In the genomic region with DNA sequence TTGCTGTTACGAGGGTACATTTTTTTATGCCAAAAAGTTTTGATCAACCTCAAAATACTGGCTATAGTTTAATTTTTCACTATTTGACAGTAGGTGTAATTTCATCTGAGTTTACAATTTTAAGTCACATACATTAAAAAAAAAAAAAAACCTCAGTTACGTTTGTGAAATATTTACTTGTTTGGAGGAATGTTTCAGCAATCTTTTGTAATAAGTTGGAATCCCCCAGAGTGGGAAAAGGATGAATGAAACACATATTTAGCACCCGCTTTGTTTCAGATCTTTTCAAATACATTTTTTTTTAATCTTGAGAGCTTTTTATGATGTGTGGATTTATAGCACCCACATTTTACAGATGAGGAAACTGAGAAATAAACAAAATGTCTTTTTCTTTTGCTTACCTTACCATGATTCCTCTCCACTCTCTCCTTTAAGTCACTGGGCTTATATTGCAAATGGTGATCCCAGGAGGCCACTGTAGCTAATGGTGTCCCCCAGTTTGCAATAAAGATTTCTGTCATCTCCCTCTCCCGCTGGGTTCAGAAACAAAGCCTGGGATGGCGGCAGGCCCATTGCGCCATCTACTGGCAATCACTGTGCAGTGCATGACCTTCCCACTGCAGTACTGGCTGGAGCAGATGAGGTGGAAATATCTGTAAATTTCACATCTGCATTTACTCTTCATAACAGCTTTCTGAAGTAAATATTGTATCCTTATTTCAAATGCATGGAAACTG, we compare ENCODE assay signal across 9 cellular contexts. TPM values are rescaled to one million over a fixed set of nuclear protein-coding genes. Genes with fewer than 3 reads are reported as not detected.
DNase-seq lines count a peak whose midpoint lies in the region; ATAC-seq and TF ChIP-seq lines count a peak whose summit lies in the region.
"Had no signal": no experiment of that assay in that cellular context is flagged by ENCODE, and none has a peak within 500 bp of the region (broad histone marks: within the 10 kb centered on the region; RNA-seq: fewer than 3 reads in every experiment).

No MANE protein-coding gene starts in this region.

- H3K9me3 ChIP-seq in WERI-Rb-1 (ENCODE audit: severe bottlenecking): no peaks in the 10 kb centered on the region
- H3K9me3 ChIP-seq: SJSA1 had no signal

- POLR2A ChIA-PET in MCF 10A (lab: Yijun Ruan, JAX): interaction anchor here (0.6 to 1.9 kb wide), 9 partner anchors 34 to 338 kb away, joined by 3 to 4 read pairs (median 3); a partner anchor contains a TSS

- H3K4me3 Mint-ChIP-seq in MCF 10A (ENCODE audit: unreplicated experiment): no peak overlapping the region

- H3K27ac Mint-ChIP-seq in MCF 10A (ENCODE audit: low read depth, unreplicated experiment): no peak overlapping the region

- H3K27me3 Mint-ChIP-seq in MCF 10A (ENCODE audit: insufficient read depth, unreplicated experiment): peaks cover 77% of the 10 kb centered on the region

- H3K4me1 Mint-ChIP-seq in MCF 10A (ENCODE audit: insufficient read depth, unreplicated experiment): peaks cover 10% of the 10 kb centered on the region

- no peak overlapping the region for H3K4me3 ChIP-seq in WERI-Rb-1 (ENCODE audit: low read depth, low read length)
- H3K4me3 ChIP-seq: SJSA1 had no signal

- no TSS peak for BruUV-seq in MCF 10A (replicated peaks; lab: Mats Ljungman, UMichigan)

- H3K36me3 ChIP-seq in WERI-Rb-1: no peaks in the 10 kb centered on the region
- H3K36me3 ChIP-seq: SJSA1 had no signal

- ATAC-seq in GM19438 (IDR thresholded peaks at IDR 0.05; ENCODE audit: low read depth, unreplicated experiment) (peak; percentile 70), GM18520 (IDR thresholded peaks at IDR 0.05; ENCODE audit: unreplicated experiment) (no peak)

- H3K36me3 Mint-ChIP-seq in MCF 10A (ENCODE audit: insufficient read depth, unreplicated experiment): no peaks in the 10 kb centered on the region

- no peaks in the 10 kb centered on the region for H3K27me3 ChIP-seq in WERI-Rb-1 (ENCODE audit: insufficient read depth, low read depth, severe bottlenecking)

- CTCF ChIA-PET in MCF 10A (lab: Yijun Ruan, JAX): interaction anchor here (0.6 to 11.6 kb wide), 58 partner anchors 10 to 606 kb away, joined by 3 to 284 read pairs (median 5); a partner anchor contains a TSS

- intact Hi-C loops in MCF 10A (cut with micrococcal nuclease): loop anchor here (1.0 kb wide), 3 partner anchors 179 to 299 kb away; no protein-coding TSS in a partner anchor

- H3K27ac ChIP-seq in WERI-Rb-1: no peak overlapping the region
- H3K27ac ChIP-seq: SJSA1 had no signal

- no peaks in the 10 kb centered on the region for H3K9me3 Mint-ChIP-seq in MCF 10A (ENCODE audit: unreplicated experiment)

- TF ChIP-seq CTCF in WERI-Rb-1 (IDR thresholded peaks at IDR 0.05; ENCODE audit: low read depth, low read length) (peak; percentile 94), MCF 10A (IDR thresholded peaks at IDR 0.05; ENCODE audit: unreplicated experiment) (peak; percentile 99)

- peak; percentile 82 for DNase-seq in CD1c-positive myeloid dendritic cell (ENCODE audit: extremely low spot score)
- peak; percentile 60 for DNase-seq in NCI-H1092 treated with DMSO at 0.1 percent for 48 hours (lab: John Stamatoyannopoulos, UW)
- peak; percentile 63 for DNase-seq in WERI-Rb-1
- DNase-seq in MCF 10A (ENCODE audit: unreplicated experiment): peak; percentile 72
- peak; percentile 81 for DNase-seq in inferior parietal cortex (ENCODE audit: extremely low spot score)
- DNase-seq in stimulated activated CD4-positive, alpha-beta T cell treated with anti-CD3 and anti-CD28 coated beads, Interleukin-15, amount 100 ng/mL, for 48 hours (ENCODE audit: low read depth in 2 of 2): peak; percentile 36 to 43

RNA-seq across cellular contexts. Expression of a gene that starts 27.7 kb away (rescaled TPM):
- total RNA-seq in MCF 10A (2022): 12.5 and 14.9 TPM in 2 replicates

RNA-seq across cellular contexts. Expression of a gene that starts 45.1 kb away (rescaled TPM):
- total RNA-seq in MCF 10A (2022): not detected in 2 replicates
- total RNA-seq: SJSA1 had no signal

RNA-seq across cellular contexts. Expression of a gene that starts 47.8 kb away (rescaled TPM):
- total RNA-seq in MCF 10A (2022): not detected in 2 replicates
- total RNA-seq: SJSA1 had no signal

RNA-seq across cellular contexts. Expression of a gene that starts 58.8 kb away (rescaled TPM):
- not detected in 2 replicates for total RNA-seq in MCF 10A (2022)
- total RNA-seq: SJSA1 had no signal
